8 cellular contexts compared by ENCODE assay signal in genomic region chr3:172591876-172592771, GRCh38.
A peak's percentile ranks its signal among the peaks of the same experiment; 100 is the strongest.
DNase-seq lines count a peak whose midpoint lies in the region; TF ChIP-seq lines count a peak whose summit lies in the region.

No MANE protein-coding gene starts in this region.

- TF ChIP-seq CTCF in GM10248 (IDR thresholded peaks at IDR 0.05; ENCODE audit: control extremely low read depth, extremely low read depth, low read depth, missing control alignments) = no peak

- POLR2A ChIA-PET in GM10248 (lab: Yijun Ruan, JAX) = no interaction called here

- CTCF ChIA-PET in GM10248 (lab: Yijun Ruan, JAX) = interaction anchor here (1.1 to 5.7 kb wide), 5 partner anchors 11 to 131 kb away, joined by 3 to 66 read pairs (median 4); no protein-coding TSS in a partner anchor

- DNase-seq in GM10248 (ENCODE audit: extremely low spot score) (peak; percentile 73), GOT3 (lab: John Stamatoyannopoulos, UW) (peak; percentile 14), OCI-M1 (lab: John Stamatoyannopoulos, UW) (peak; percentile 77), DMS153 (lab: John Stamatoyannopoulos, UW) (no peak), mucosa of gallbladder (ENCODE audit: low spot score) (no peak), superior temporal gyrus (ENCODE audit: extremely low spot score) (no peak)
- peak; percentile 53 for DNase-seq in activated effector memory CD4-positive, alpha-beta T cell treated with Interleukin-2 at 50 U/mL for 16 hours
- DNase-seq in stimulated activated CD4-positive, alpha-beta T cell treated with anti-CD3 and anti-CD28 coated beads, Interleukin-4, amount 100 ng/mL, for 1 hour = peak; percentile 70

Comparison
In these comparisons a context has a peak if more than half of its experiments do, and no peak if none do; other contexts are left out.
1. DNase-seq: peak in GM10248 (single experiment), GOT3 (single experiment), OCI-M1 (single experiment), activated effector memory CD4-positive, alpha-beta T cell treated with Interleukin-2 at 50 U/mL for 16 hours (single experiment) and stimulated activated CD4-positive, alpha-beta T cell treated with anti-CD3 and anti-CD28 coated beads, Interleukin-4, amount 100 ng/mL, for 1 hour (single experiment); none in DMS153 (single experiment), mucosa of gallbladder (single experiment) and superior temporal gyrus (single experiment).